23 cellular contexts compared by ENCODE assay signal in genomic region chr5:82480331-82480730, GRCh38.
DNase-seq lines count a peak whose midpoint lies in the region; ATAC-seq lines count a peak whose summit lies in the region.
"Had no signal": no experiment of that assay in that cellular context is flagged by ENCODE, and none has a peak within 500 bp of the region (broad histone marks: within the 10 kb centered on the region; RNA-seq: fewer than 3 reads in every experiment).

No MANE protein-coding gene starts in this region.

- no peaks in the 10 kb centered on the region for H3K9me3 ChIP-seq in adipocyte (ENCODE audit: control insufficient read depth, low read length)
- H3K9me3 ChIP-seq: SJCRH30 had no signal

- no peak overlapping the region for H3K9ac ChIP-seq in adipocyte (ENCODE audit: low read length)

- no peaks in the 10 kb centered on the region for H3K27me3 ChIP-seq in adipocyte (replicated peaks; ENCODE audit: control insufficient read depth, insufficient read depth, low read length)
- H3K27me3 ChIP-seq: SJCRH30 had no signal

- DNase-seq in GM04503 (ENCODE audit: low read depth), result peak; percentile 6
- DNase-seq in adipocyte (ENCODE audit: low read depth), result peak; percentile 70
- peak; percentile 55 for DNase-seq in fibroblast of peridontal ligament (ENCODE audit: extremely low read depth)
- peak; percentile 14 for DNase-seq in stromal cell of bone marrow (ENCODE audit: low read depth)
- DNase-seq in MV-4-11 (lab: John Stamatoyannopoulos, UW), result no peak
- DNase-seq in dermis blood vessel endothelial cell, result no peak
- DNase-seq: CD4-positive, CD25-positive, alpha-beta regulatory T cell; DMS153; DND-41; Karpas-422; NCI-H1092 treated with DMSO at 0.1 percent for 48 hours; NCI-H1436; NCI-H187; NCI-H2081 treated with DMSO at 0.1 percent for 48 hours; NCI-H524 treated with DMSO at 0.1 percent for 48 hours; NCI-H82; NK-92 treated with Interleukin-12 subunit alpha and Interleukin-12 subunit beta, amount 100 ng/mL, for 24 hours; PC-3; SJCRH30 had no signal

- no peaks in the 10 kb centered on the region for H3K4me1 ChIP-seq in adipocyte (ENCODE audit: control insufficient read depth, insufficient read depth, low read length)
- H3K4me1 ChIP-seq: SJCRH30 had no signal

- no peak for ATAC-seq in GM21576 (IDR thresholded peaks at IDR 0.05; ENCODE audit: unreplicated experiment)
- ATAC-seq: HCT116, PC-3, Right ventricle myocardium inferior, SK-N-SH treated with all-trans-retinoic acid at 6 μM for 48 hours had no signal

- H3K36me3 ChIP-seq in adipocyte (ENCODE audit: control insufficient read depth, insufficient read depth, low read length, severe bottlenecking), result no peaks in the 10 kb centered on the region
- H3K36me3 ChIP-seq: SJCRH30 had no signal

- no peak overlapping the region for H3K4me3 ChIP-seq in adipocyte (ENCODE audit: low read length)
- H3K4me3 ChIP-seq: SJCRH30 had no signal

Comparison
In these comparisons a context has a peak if more than half of its experiments do, and no peak if none do; other contexts are left out.
1. DNase-seq: peak in GM04503 (single experiment), adipocyte (single experiment), fibroblast of peridontal ligament (single experiment) and stromal cell of bone marrow (single experiment); none in MV-4-11 (single experiment) and dermis blood vessel endothelial cell (single experiment).